15 cellular contexts compared by ENCODE assay signal in genomic region chr2:227528803-227529202, GRCh38.
"Had no signal": no experiment of that assay in that cellular context is flagged by ENCODE, and none has a peak within 500 bp of the region (broad histone marks: within the 10 kb centered on the region; RNA-seq: fewer than 3 reads in every experiment).

No MANE protein-coding gene starts in this region.

- H3K4me3 ChIP-seq: heart left ventricle, tibial artery had no signal

- H3K36me3 Mint-ChIP-seq: natural killer cell had no signal

- H3K9me3 Mint-ChIP-seq: dendritic cell treated with granulocyte-macrophage colony-stimulating factor and Interleukin-4, amounts not matched to agents 40 ng/mL and 50 ng/mL, for 4 days; effector memory CD8-positive, alpha-beta T cell; natural killer cell; stimulated activated memory B cell treated with anti-CD40 and anti-IgM and Interleukin-4, amounts not matched to agents 10 μg/mL and 1 μg/mL and 100 μg/mL, for 72 hours; T-cell had no signal

- H3K27ac Mint-ChIP-seq: activated CD8-positive, alpha-beta memory T cell treated with anti-CD3 and anti-CD28 coated beads, Interleukin-2, amount 10 ng/mL, durations not matched to agents 7 days and 5 days; dendritic cell treated with granulocyte-macrophage colony-stimulating factor and Interleukin-4, amounts not matched to agents 40 ng/mL and 50 ng/mL, for 4 days; effector memory CD8-positive, alpha-beta T cell; natural killer cell; stimulated activated memory B cell treated with anti-CD40 and anti-IgM and Interleukin-4, amounts not matched to agents 10 μg/mL and 1 μg/mL and 100 μg/mL, for 72 hours; T-cell had no signal

- H3K27me3 Mint-ChIP-seq: activated CD8-positive, alpha-beta memory T cell treated with anti-CD3 and anti-CD28 coated beads, Interleukin-2, amount 10 ng/mL, durations not matched to agents 7 days and 5 days; dendritic cell treated with granulocyte-macrophage colony-stimulating factor and Interleukin-4, amounts not matched to agents 40 ng/mL and 50 ng/mL, for 4 days; effector memory CD8-positive, alpha-beta T cell; stimulated activated memory B cell treated with anti-CD40 and anti-IgM and Interleukin-4, amounts not matched to agents 10 μg/mL and 1 μg/mL and 100 μg/mL, for 72 hours; T-cell had no signal

- H2AFZ ChIP-seq: parathyroid adenoma had no signal

- H3K27me3 ChIP-seq: heart left ventricle, neutrophil, tibial artery had no signal

- ATAC-seq: activated CD8-positive, alpha-beta memory T cell treated with anti-CD3 and anti-CD28 coated beads, Interleukin-2, amount 10 ng/mL, durations not matched to agents 7 days and 5 days; effector memory CD8-positive, alpha-beta T cell; heart left ventricle; natural killer cell; stimulated activated memory B cell treated with anti-CD40 and anti-IgM and Interleukin-4, amounts not matched to agents 10 μg/mL and 1 μg/mL and 100 μg/mL, for 72 hours; T-cell had no signal

- H3K4me1 ChIP-seq: heart left ventricle, tibial artery had no signal

- H3K9me3 ChIP-seq: heart left ventricle, neutrophil, tibial artery had no signal

- H3K27ac ChIP-seq: heart left ventricle, neutrophil, parathyroid adenoma, tibial artery had no signal

- DNase-seq: activated CD4-positive, alpha-beta T cell treated with anti-CD3 and anti-CD28 coated beads for 48 hours; activated CD8-positive, alpha-beta memory T cell treated with anti-CD3 and anti-CD28 coated beads, Interleukin-2, amount 10 ng/mL, durations not matched to agents 7 days and 5 days; aorta; effector memory CD8-positive, alpha-beta T cell; foreskin melanocyte; heart left ventricle; mesendoderm; natural killer cell; T-cell; T1000; tibial artery had no signal

- H3K4me3 Mint-ChIP-seq: activated CD8-positive, alpha-beta memory T cell treated with anti-CD3 and anti-CD28 coated beads, Interleukin-2, amount 10 ng/mL, durations not matched to agents 7 days and 5 days; dendritic cell treated with granulocyte-macrophage colony-stimulating factor and Interleukin-4, amounts not matched to agents 40 ng/mL and 50 ng/mL, for 4 days; effector memory CD8-positive, alpha-beta T cell; natural killer cell; stimulated activated memory B cell treated with anti-CD40 and anti-IgM and Interleukin-4, amounts not matched to agents 10 μg/mL and 1 μg/mL and 100 μg/mL, for 72 hours; T-cell had no signal
